In genomic region chr4:71188197-71188625, GRCh38 we compare ENCODE assay signal across 10 cellular contexts.
DNase-seq lines count a peak whose midpoint lies in the region; ATAC-seq, FAIRE-seq and TF ChIP-seq lines count a peak whose summit lies in the region.
"Had no signal": no experiment of that assay in that cellular context is flagged by ENCODE, and none has a peak within 500 bp of the region (broad histone marks: within the 10 kb centered on the region; RNA-seq: fewer than 3 reads in every experiment).

No MANE protein-coding gene starts in this region.

- H4K91ac ChIP-seq in H1 (replicated peaks; ENCODE audit: insufficient read length, low read length): no peak overlapping the region

- no peak overlapping the region for H3K56ac ChIP-seq in H1 (replicated peaks; ENCODE audit: insufficient read length, low read depth, low read length)

- POLR2A ChIA-PET in H1 (lab: Charles Lee; ENCODE audit: partially characterized antibody): interaction anchor here (1.6 kb wide), 1 partner anchor 195 kb away, joined by 5 read pairs; the partner anchor contains the start of gene DCK

- no peak overlapping the region for H3K4ac ChIP-seq in H1 (replicated peaks; ENCODE audit: insufficient read length, low read depth, low read length)

- H3K9ac ChIP-seq in H1 (replicated peaks in 1 of 4; ENCODE audit: extremely low read depth in 1 of 4, low read depth in 3 of 4, low read length in 3 of 4): no peak overlapping the region

- no peak overlapping the region for H3K23ac ChIP-seq in H1 (ENCODE audit: insufficient read length)

- peaks cover 75% of the 10 kb centered on the region for H3K27me3 Mint-ChIP-seq in CD4-positive, CD25-positive, alpha-beta regulatory T cell

- peaks cover 18% of the 10 kb centered on the region for H3K4me1 ChIP-seq in CD4-positive, CD25-positive, alpha-beta regulatory T cell (ENCODE audit: control insufficient read depth, insufficient read depth, low read length, poor library complexity, severe bottlenecking)
- H3K4me1 ChIP-seq in H1 (replicated peaks in 1 of 4; ENCODE audit: control insufficient read depth in 3 of 4, insufficient read depth in 4 of 4, low read length in 3 of 4) (0 out of 7 replicates have a peak, but pooled peaks cover 0 to 4% (median 2%) of the 10 kb centered on the region in 4 experiments), neuron (ENCODE audit: insufficient read depth, low read length) (peaks cover 12% of the 10 kb centered on the region)

- no peaks in the 10 kb centered on the region for H3K36me3 ChIP-seq in CD4-positive, CD25-positive, alpha-beta regulatory T cell (ENCODE audit: control insufficient read depth, insufficient read depth, low read length)
- H3K36me3 ChIP-seq in H1 (ENCODE audit: control insufficient read depth in 2 of 4, insufficient read depth in 4 of 4, low read length in 3 of 4) (no peaks in the 10 kb centered on the region), neuron (ENCODE audit: insufficient read depth, low read length) (no peaks in the 10 kb centered on the region)

- no peak overlapping the region for H3K27ac ChIP-seq in CD4-positive, CD25-positive, alpha-beta regulatory T cell (ENCODE audit: insufficient read depth, low read length, poor library complexity, severe bottlenecking)
- no peak overlapping the region for H3K27ac ChIP-seq in H1 (ENCODE audit: low read depth, low read length)

- H3K36me3 Mint-ChIP-seq in CD4-positive, CD25-positive, alpha-beta regulatory T cell: no peaks in the 10 kb centered on the region

- H3K79me1 ChIP-seq in H1 (ENCODE audit: low read depth, low read length): no peaks in the 10 kb centered on the region

- no peaks in the 10 kb centered on the region for H4K20me1 ChIP-seq in H1 (replicated peaks in 1 of 2; ENCODE audit: control insufficient read depth in 1 of 2, insufficient read depth in 2 of 2, low read length in 2 of 2)

- H3K9me3 ChIP-seq in CD4-positive, CD25-positive, alpha-beta regulatory T cell (ENCODE audit: control insufficient read depth in 2 of 2, low read length in 2 of 2): no peaks in the 10 kb centered on the region
- no peaks in the 10 kb centered on the region for H3K9me3 ChIP-seq in H1 (ENCODE audit: insufficient read depth in 2 of 2, low read depth in 1 of 2, low read length in 1 of 2)
- no peaks in the 10 kb centered on the region for H3K9me3 ChIP-seq in neuron (ENCODE audit: low read length)

- no peak overlapping the region for H3K14ac ChIP-seq in H1 (ENCODE audit: insufficient read length)

- no peak overlapping the region for H4K8ac ChIP-seq in H1 (ENCODE audit: extremely low read depth, insufficient read depth, low read length)

- H2BK12ac ChIP-seq in H1 (ENCODE audit: low read depth, low read length): no peak overlapping the region

- H2BK20ac ChIP-seq in H1 (ENCODE audit: low read length): no peak overlapping the region

- H3K27me3 ChIP-seq in CD4-positive, CD25-positive, alpha-beta regulatory T cell (ENCODE audit: control insufficient read depth, insufficient read depth, low read length): peaks cover 48% of the 10 kb centered on the region
- peaks cover 3 to 27% (median 17%) of the 10 kb centered on the region in 4 experiments for H3K27me3 ChIP-seq in H1 (replicated peaks in 1 of 4; ENCODE audit: control insufficient read depth in 3 of 4, extremely low read depth in 1 of 4, insufficient read depth in 3 of 4, low read length in 3 of 4)
- H3K27me3 ChIP-seq in neuron (ENCODE audit: insufficient read depth, low read length): peaks cover 13% of the 10 kb centered on the region

- no peak for TF ChIP-seq POLR2A in H1 (IDR thresholded peaks at IDR 0.05; ENCODE audit: control extremely low read depth in 1 of 2, low read depth in 2 of 2, low read length in 2 of 2)

- CTCF ChIA-PET in H1 (lab: Charles Lee; ENCODE audit: partially characterized antibody): interaction anchor here (0.5 to 1.4 kb wide), 12 partner anchors 12 to 604 kb away, joined by 3 to 5 read pairs (median 3); no protein-coding TSS in a partner anchor

- peaks cover 7 to 26% (median 16%) of the 10 kb centered on the region in 4 donors for H3K4me1 Mint-ChIP-seq in CD4-positive, CD25-positive, alpha-beta regulatory T cell

- peak; percentile 42 for FAIRE-seq in H1 (lab: Jason Lieb, UNC)
- FAIRE-seq: bronchial epithelial cell had no signal

- TF ChIP-seq CTCF in LNCaP clone FGC (IDR thresholded peaks at IDR 0.05; ENCODE audit: control insufficient read depth, extremely low read depth, insufficient read depth) (no peak), H1 (IDR thresholded peaks at IDR 0.05; ENCODE audit: control extremely low read depth in 1 of 3, insufficient read depth in 1 of 3, low read depth in 1 of 3, low read length in 3 of 3) (peak; percentile 17 to 41 (median 32); a peak in 2 of 4 replicates)

- H3K23me2 ChIP-seq in H1 (ENCODE audit: low read depth, low read length): peaks cover 9% of the 10 kb centered on the region

- H3K4me2 ChIP-seq in H1 (ENCODE audit: insufficient read depth in 1 of 2, low read depth in 2 of 2, low read length in 2 of 2): peak overlapping the region; percentile 93 to 98

- H2AK5ac ChIP-seq in H1 (ENCODE audit: low read depth, low read length): no peak overlapping the region

- peaks cover 0 to 2% (median 0%) of the 10 kb centered on the region in 7 donors for H3K9me3 Mint-ChIP-seq in CD4-positive, CD25-positive, alpha-beta regulatory T cell

- no peak overlapping the region for H4K5ac ChIP-seq in H1 (ENCODE audit: insufficient read length, low read depth, low read length)

- H3K4me3 ChIP-seq in CD4-positive, CD25-positive, alpha-beta regulatory T cell (ENCODE audit: low read depth, low read length): no peak overlapping the region
- H3K4me3 ChIP-seq in LNCaP clone FGC (ENCODE audit: low read depth, low read length) (peak overlapping the region; percentile 74), H1 (ENCODE audit: extremely low read depth in 1 of 4, insufficient read depth in 2 of 4, low read depth in 3 of 4, low read length in 4 of 4) (peak overlapping the region; percentile 59 to 86 (median 78); a peak in 5 of 8 replicates), neuron (ENCODE audit: low read length) (peak overlapping the region; percentile 80)

- H2AFZ ChIP-seq in H1 (ENCODE audit: low read length): no peak overlapping the region
- peak overlapping the region; percentile 98 for H2AFZ ChIP-seq in neuron (ENCODE audit: low read depth, low read length)

- H3K18ac ChIP-seq in H1 (ENCODE audit: extremely low read depth, low read length): no peak overlapping the region

- 15% methylated on average over 6 of the region's 6 CpGs; no CpG with 5 or more reads in 1 of the 2 experiments for WGBS in H1 (ENCODE audit: extremely low coverage in 1 of 2, insufficient coverage in 1 of 2, insufficient read length in 1 of 2, insufficient replicate concordance in 2 of 2, low coverage in 1 of 2, low lambda C conversion rate in 2 of 2, missing lambda C conversion rate in 1 of 2), 2 experiments

- no peak overlapping the region for H3K27ac Mint-ChIP-seq in CD4-positive, CD25-positive, alpha-beta regulatory T cell

- no peak for TF ChIP-seq EP300 in H1 (IDR thresholded peaks at IDR 0.05; ENCODE audit: borderline replicate concordance in 1 of 2, low read depth in 2 of 2, low read length in 2 of 2)

- ATAC-seq in CD4-positive, CD25-positive, alpha-beta regulatory T cell (ENCODE audit: low read depth in 2 of 2): no peak
- ATAC-seq in GM18517 (IDR thresholded peaks at IDR 0.05; ENCODE audit: unreplicated experiment) (no peak), GM21786 (IDR thresholded peaks at IDR 0.05; ENCODE audit: unreplicated experiment) (no peak), GM21515 (IDR thresholded peaks at IDR 0.05; ENCODE audit: unreplicated experiment) (no peak)

- DNase-seq in CD4-positive, CD25-positive, alpha-beta regulatory T cell: no peak
- no peak for DNase-seq in LNCaP clone FGC (ENCODE audit: low read depth)
- no peak for DNase-seq in H1 (ENCODE audit: low read depth in 1 of 2, low spot score in 2 of 2)
- DNase-seq in stimulated activated CD4-positive, alpha-beta T cell treated with anti-CD3 and anti-CD28 coated beads, Interleukin-15, amount 100 ng/mL, for 24 hours: no peak
- DNase-seq: NCI-H2107 had no signal

- no peaks in the 10 kb centered on the region for H3K79me2 ChIP-seq in H1 (ENCODE audit: control insufficient read depth in 1 of 2, insufficient read depth in 2 of 2, low read length in 2 of 2)

- peak; percentile 24 to 41 for TF ChIP-seq RAD21 in H1 (IDR thresholded peaks at IDR 0.05 in 1 of 2, conservative IDR thresholded peaks at IDR 0.05 in 1 of 2; ENCODE audit: low read depth in 2 of 2, low read length in 2 of 2)

- no peak overlapping the region for H2BK120ac ChIP-seq in H1 (replicated peaks; ENCODE audit: low read depth, low read length)

- peak overlapping the region; percentile 52 to 85 (median 77) for H3K4me3 Mint-ChIP-seq in CD4-positive, CD25-positive, alpha-beta regulatory T cell

- H2BK5ac ChIP-seq in H1 (ENCODE audit: low read depth, low read length): no peak overlapping the region

- no peak overlapping the region for H2BK15ac ChIP-seq in H1 (ENCODE audit: low read length)

TF ChIP-seq in H1, 55 proteins besides CTCF, POLR2A, EP300 and RAD21 (continues in another document):
- TF ChIP-seq CTBP2 (IDR thresholded peaks at IDR 0.05; ENCODE audit: borderline replicate concordance, insufficient read depth, insufficient read length, low read length): no peak
- TF ChIP-seq RFX5 (IDR thresholded peaks at IDR 0.05; ENCODE audit: borderline replicate concordance, low read depth, low read length): no peak
- no peak for TF ChIP-seq ZNF274 (IDR thresholded peaks at IDR 0.05; ENCODE audit: borderline replicate concordance, extremely low read depth, low read length)
- no peak for TF ChIP-seq SP2 (IDR thresholded peaks at IDR 0.05; ENCODE audit: low read length)
- no peak for TF ChIP-seq FOSL1 (IDR thresholded peaks at IDR 0.05; ENCODE audit: insufficient read depth, low read depth, low read length)
- TF ChIP-seq CBX8 (IDR thresholded peaks at IDR 0.05; ENCODE audit: borderline replicate concordance, low read depth, low read length): no peak
- TF ChIP-seq TAF7 (optimal IDR thresholded peaks at IDR 0.05; ENCODE audit: borderline replicate concordance, low read depth, low read length): no peak
- TF ChIP-seq YY1 (IDR thresholded peaks at IDR 0.05; ENCODE audit: low read depth, low read length): no peak
- TF ChIP-seq NRF1 (IDR thresholded peaks at IDR 0.05; ENCODE audit: low read depth, low read length): no peak
- no peak for TF ChIP-seq RXRA (IDR thresholded peaks at IDR 0.05; ENCODE audit: insufficient read depth, low read depth, low read length)
- no peak for TF ChIP-seq MAX (IDR thresholded peaks at IDR 0.05)
- TF ChIP-seq ATF3 (IDR thresholded peaks at IDR 0.05; ENCODE audit: insufficient read depth, low read depth, low read length): no peak
- TF ChIP-seq SP4 (IDR thresholded peaks at IDR 0.05; ENCODE audit: low read length): no peak
